In the genomic region with DNA sequence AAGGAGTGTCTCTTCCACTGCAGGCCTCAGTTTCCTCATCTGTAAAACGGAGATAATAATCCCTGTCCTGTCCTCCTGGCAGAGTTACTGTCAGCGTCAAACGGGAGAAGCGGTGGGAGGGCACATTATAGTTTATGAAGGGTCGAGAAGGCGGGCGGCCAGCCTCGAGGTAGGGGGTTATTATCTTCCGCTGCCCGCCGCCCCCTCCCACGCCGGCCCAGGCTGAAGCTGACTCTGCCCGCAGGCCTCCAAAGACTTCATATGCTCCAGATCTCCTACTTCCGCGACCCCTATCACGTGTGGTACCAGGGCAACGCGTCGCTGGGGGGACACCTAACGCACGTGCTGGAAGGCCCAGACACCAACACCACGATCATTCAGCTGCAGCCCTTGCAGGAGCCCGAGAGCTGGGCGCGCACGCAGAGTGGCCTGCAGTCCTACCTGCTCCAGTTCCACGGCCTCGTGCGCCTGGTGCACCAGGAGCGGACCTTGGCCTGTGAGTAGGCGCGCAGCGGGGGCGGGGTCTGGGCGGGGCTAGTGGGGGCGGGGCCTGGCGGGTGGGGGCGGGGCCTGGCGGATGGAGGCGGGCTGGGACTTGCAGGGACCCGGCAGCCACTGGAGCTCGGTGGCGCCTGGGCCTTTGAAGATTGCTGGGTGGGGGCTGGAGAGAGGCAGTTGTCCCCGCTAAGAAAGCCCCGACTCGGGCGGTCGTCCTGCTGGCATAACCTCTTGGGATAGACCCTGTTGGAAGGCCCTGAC, we compare ENCODE assay signal across 2 cellular contexts.
TF ChIP-seq lines count a peak whose summit lies in the region.

No MANE protein-coding gene starts in this region.

TF ChIP-seq in K562, 482 proteins besides CTCF, POLR2A, EP300 and RAD21 (continued from another document and continues in another):
- peak; percentile 97 for TF ChIP-seq MGA (IDR thresholded peaks at IDR 0.05)
- TF ChIP-seq MNT (conservative IDR thresholded peaks at IDR 0.05) = peak in 1 of 2 experiments; percentile 77; a peak in 3 of 4 replicates
- TF ChIP-seq, protein P1, sequence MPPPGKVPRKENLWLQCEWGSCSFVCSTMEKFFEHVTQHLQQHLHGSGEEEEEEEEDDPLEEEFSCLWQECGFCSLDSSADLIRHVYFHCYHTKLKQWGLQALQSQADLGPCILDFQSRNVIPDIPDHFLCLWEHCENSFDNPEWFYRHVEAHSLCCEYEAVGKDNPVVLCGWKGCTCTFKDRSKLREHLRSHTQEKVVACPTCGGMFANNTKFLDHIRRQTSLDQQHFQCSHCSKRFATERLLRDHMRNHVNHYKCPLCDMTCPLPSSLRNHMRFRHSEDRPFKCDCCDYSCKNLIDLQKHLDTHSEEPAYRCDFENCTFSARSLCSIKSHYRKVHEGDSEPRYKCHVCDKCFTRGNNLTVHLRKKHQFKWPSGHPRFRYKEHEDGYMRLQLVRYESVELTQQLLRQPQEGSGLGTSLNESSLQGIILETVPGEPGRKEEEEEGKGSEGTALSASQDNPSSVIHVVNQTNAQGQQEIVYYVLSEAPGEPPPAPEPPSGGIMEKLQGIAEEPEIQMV (tag; conservative IDR thresholded peaks at IDR 0.05; ENCODE audit: low read depth) = peak; percentile 57; the same call in 1 of the 2 replicates
- peak in 1 of 2 experiments; percentile 52; a peak in 2 of 4 replicates for TF ChIP-seq HDAC1 (IDR thresholded peaks at IDR 0.05)

TF ChIP-seq in HepG2, 621 proteins besides CTCF, POLR2A, EP300 and RAD21 (continued from another document and continues in another):
- TF ChIP-seq, protein P2, sequence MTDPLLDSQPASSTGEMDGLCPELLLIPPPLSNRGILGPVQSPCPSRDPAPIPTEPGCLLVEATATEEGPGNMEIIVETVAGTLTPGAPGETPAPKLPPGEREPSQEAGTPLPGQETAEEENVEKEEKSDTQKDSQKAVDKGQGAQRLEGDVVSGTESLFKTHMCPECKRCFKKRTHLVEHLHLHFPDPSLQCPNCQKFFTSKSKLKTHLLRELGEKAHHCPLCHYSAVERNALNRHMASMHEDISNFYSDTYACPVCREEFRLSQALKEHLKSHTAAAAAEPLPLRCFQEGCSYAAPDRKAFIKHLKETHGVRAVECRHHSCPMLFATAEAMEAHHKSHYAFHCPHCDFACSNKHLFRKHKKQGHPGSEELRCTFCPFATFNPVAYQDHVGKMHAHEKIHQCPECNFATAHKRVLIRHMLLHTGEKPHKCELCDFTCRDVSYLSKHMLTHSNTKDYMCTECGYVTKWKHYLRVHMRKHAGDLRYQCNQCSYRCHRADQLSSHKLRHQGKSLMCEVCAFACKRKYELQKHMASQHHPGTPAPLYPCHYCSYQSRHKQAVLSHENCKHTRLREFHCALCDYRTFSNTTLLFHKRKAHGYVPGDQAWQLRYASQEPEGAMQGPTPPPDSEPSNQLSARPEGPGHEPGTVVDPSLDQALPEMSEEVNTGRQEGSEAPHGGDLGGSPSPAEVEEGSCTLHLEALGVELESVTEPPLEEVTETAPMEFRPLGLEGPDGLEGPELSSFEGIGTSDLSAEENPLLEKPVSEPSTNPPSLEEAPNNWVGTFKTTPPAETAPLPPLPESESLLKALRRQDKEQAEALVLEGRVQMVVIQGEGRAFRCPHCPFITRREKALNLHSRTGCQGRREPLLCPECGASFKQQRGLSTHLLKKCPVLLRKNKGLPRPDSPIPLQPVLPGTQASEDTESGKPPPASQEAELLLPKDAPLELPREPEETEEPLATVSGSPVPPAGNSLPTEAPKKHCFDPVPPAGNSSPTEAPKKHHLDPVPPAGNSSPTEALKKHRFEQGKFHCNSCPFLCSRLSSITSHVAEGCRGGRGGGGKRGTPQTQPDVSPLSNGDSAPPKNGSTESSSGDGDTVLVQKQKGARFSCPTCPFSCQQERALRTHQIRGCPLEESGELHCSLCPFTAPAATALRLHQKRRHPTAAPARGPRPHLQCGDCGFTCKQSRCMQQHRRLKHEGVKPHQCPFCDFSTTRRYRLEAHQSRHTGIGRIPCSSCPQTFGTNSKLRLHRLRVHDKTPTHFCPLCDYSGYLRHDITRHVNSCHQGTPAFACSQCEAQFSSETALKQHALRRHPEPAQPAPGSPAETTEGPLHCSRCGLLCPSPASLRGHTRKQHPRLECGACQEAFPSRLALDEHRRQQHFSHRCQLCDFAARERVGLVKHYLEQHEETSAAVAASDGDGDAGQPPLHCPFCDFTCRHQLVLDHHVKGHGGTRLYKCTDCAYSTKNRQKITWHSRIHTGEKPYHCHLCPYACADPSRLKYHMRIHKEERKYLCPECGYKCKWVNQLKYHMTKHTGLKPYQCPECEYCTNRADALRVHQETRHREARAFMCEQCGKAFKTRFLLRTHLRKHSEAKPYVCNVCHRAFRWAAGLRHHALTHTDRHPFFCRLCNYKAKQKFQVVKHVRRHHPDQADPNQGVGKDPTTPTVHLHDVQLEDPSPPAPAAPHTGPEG (CRISPR knock-in tag; IDR thresholded peaks at IDR 0.05) = no peak
- TF ChIP-seq ZNF75D (CRISPR knock-in tag; IDR thresholded peaks at IDR 0.05; ENCODE audit: borderline replicate concordance) = no peak
- TF ChIP-seq KLF11 (CRISPR knock-in tag; IDR thresholded peaks at IDR 0.05) = peak; percentile 82; the same call in 1 of the 2 replicates
- TF ChIP-seq, protein P3, sequence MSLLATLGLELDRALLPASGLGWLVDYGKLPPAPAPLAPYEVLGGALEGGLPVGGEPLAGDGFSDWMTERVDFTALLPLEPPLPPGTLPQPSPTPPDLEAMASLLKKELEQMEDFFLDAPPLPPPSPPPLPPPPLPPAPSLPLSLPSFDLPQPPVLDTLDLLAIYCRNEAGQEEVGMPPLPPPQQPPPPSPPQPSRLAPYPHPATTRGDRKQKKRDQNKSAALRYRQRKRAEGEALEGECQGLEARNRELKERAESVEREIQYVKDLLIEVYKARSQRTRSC (CRISPR knock-in tag; IDR thresholded peaks at IDR 0.05; ENCODE audit: low read depth) = 0 out of 2 replicates have a peak, but pooled peaks have one; percentile 72
- peak; percentile 96 for TF ChIP-seq TMF1 (CRISPR knock-in tag; IDR thresholded peaks at IDR 0.05; ENCODE audit: low read depth)
- 0 out of 2 replicates have a peak, but pooled peaks have one; percentile 61 for TF ChIP-seq SMAD1 (CRISPR knock-in tag; IDR thresholded peaks at IDR 0.05; ENCODE audit: borderline replicate concordance, low read depth)
- TF ChIP-seq ZNF766 (CRISPR knock-in tag; IDR thresholded peaks at IDR 0.05; ENCODE audit: borderline replicate concordance) = no peak; the same call in 1 of the 2 replicates
- TF ChIP-seq IKZF4 (CRISPR knock-in tag; IDR thresholded peaks at IDR 0.05; ENCODE audit: borderline replicate concordance, low read depth, not compliant biosample characterization) = peak; percentile 70
- TF ChIP-seq RFXAP (CRISPR knock-in tag; IDR thresholded peaks at IDR 0.05; ENCODE audit: borderline replicate concordance) = no peak; the same call in 1 of the 2 replicates
- no peak for TF ChIP-seq TRAFD1 (CRISPR knock-in tag; IDR thresholded peaks at IDR 0.05; ENCODE audit: borderline replicate concordance)
- TF ChIP-seq RERE (CRISPR knock-in tag; IDR thresholded peaks at IDR 0.05; ENCODE audit: low read depth) = 0 out of 2 replicates have a peak, but pooled peaks have one; percentile 62
- TF ChIP-seq DPF2 (CRISPR knock-in tag; IDR thresholded peaks at IDR 0.05; ENCODE audit: borderline replicate concordance, low read depth) = peak; percentile 21; the same call in 1 of the 2 replicates
- TF ChIP-seq POLR2AphosphoS2 (IDR thresholded peaks at IDR 0.05; ENCODE audit: low read depth, low read length) = no peak
- no peak for TF ChIP-seq ATM (IDR thresholded peaks at IDR 0.05; ENCODE audit: borderline replicate concordance)
- peak; percentile 96 for TF ChIP-seq DZIP1 (CRISPR knock-in tag; IDR thresholded peaks at IDR 0.05)
- 0 out of 2 replicates have a peak, but pooled peaks have one; percentile 53 for TF ChIP-seq THAP8 (CRISPR knock-in tag; IDR thresholded peaks at IDR 0.05; ENCODE audit: borderline replicate concordance)
- TF ChIP-seq ZSCAN21 (CRISPR knock-in tag; IDR thresholded peaks at IDR 0.05; ENCODE audit: borderline replicate concordance) = peak; percentile 89
- 0 out of 2 replicates have a peak, but pooled peaks have one; percentile 34 for TF ChIP-seq RFX3 (CRISPR knock-in tag; IDR thresholded peaks at IDR 0.05)
- TF ChIP-seq ZNF747 (CRISPR knock-in tag; IDR thresholded peaks at IDR 0.05; ENCODE audit: borderline replicate concordance) = peak; percentile 44; the same call in 1 of the 2 replicates
- no peak for TF ChIP-seq CREB1 (IDR thresholded peaks at IDR 0.05)
- TF ChIP-seq CREB1 (CRISPR knock-in tag; IDR thresholded peaks at IDR 0.05) = no peak
